Comparison of ENCODE assay signal across 10 cellular contexts in genomic region chr2:54634012-54634411, GRCh38.
A peak's percentile ranks its signal among the peaks of the same experiment; 100 is the strongest.
DNase-seq lines count a peak whose midpoint lies in the region; TF ChIP-seq lines count a peak whose summit lies in the region.
"Had no signal": no experiment of that assay in that cellular context is flagged by ENCODE, and none has a peak within 500 bp of the region (broad histone marks: within the 10 kb centered on the region; RNA-seq: fewer than 3 reads in every experiment).

No MANE protein-coding gene starts in this region.

- intact Hi-C loops in activated T-helper 2 cell treated with anti-CD3 and anti-CD28 coated beads, Interferon-gamma antibody, Interleukin-2, Interleukin-4, amounts not matched to agents 10 μg/mL and 5 μg/mL and 100 μg/mL, durations not matched to agents 14 hours and 24 hours and 36 hours (cut with micrococcal nuclease), result no loop called here

- TF ChIP-seq CTCF in liver (IDR thresholded peaks at IDR 0.05; ENCODE audit: low read depth, low read length, missing input control), result no peak

- no peaks in the 10 kb centered on the region for H3K27me3 Mint-ChIP-seq in activated CD4-positive, alpha-beta T cell treated with anti-CD3 and anti-CD28 coated beads, Interleukin-2, amount 10 ng/mL, durations not matched to agents 7 days and 5 days
- H3K27me3 Mint-ChIP-seq in activated T-helper 2 cell treated with anti-CD3 and anti-CD28 coated beads, Interferon-gamma antibody, Interleukin-2, Interleukin-4, amounts not matched to agents 10 μg/mL and 5 μg/mL and 100 μg/mL, durations not matched to agents 14 hours and 24 hours and 36 hours (ENCODE audit: low read depth), result no peaks in the 10 kb centered on the region

- H3K4me3 Mint-ChIP-seq in activated CD4-positive, alpha-beta T cell treated with anti-CD3 and anti-CD28 coated beads, Interleukin-2, amount 10 ng/mL, durations not matched to agents 7 days and 5 days, result no peak overlapping the region
- H3K4me3 Mint-ChIP-seq in activated T-helper 2 cell treated with anti-CD3 and anti-CD28 coated beads, Interferon-gamma antibody, Interleukin-2, Interleukin-4, amounts not matched to agents 10 μg/mL and 5 μg/mL and 100 μg/mL, durations not matched to agents 14 hours and 24 hours and 36 hours (ENCODE audit: low read depth), result no peak overlapping the region
- H3K4me3 Mint-ChIP-seq: natural killer cell had no signal

- peaks cover 26% of the 10 kb centered on the region for H3K4me1 Mint-ChIP-seq in activated CD4-positive, alpha-beta T cell treated with anti-CD3 and anti-CD28 coated beads, Interleukin-2, amount 10 ng/mL, durations not matched to agents 7 days and 5 days
- peaks cover 19% of the 10 kb centered on the region for H3K4me1 Mint-ChIP-seq in activated T-helper 2 cell treated with anti-CD3 and anti-CD28 coated beads, Interferon-gamma antibody, Interleukin-2, Interleukin-4, amounts not matched to agents 10 μg/mL and 5 μg/mL and 100 μg/mL, durations not matched to agents 14 hours and 24 hours and 36 hours (ENCODE audit: low read depth)
- H3K4me1 Mint-ChIP-seq: natural killer cell had no signal

- H3K4me1 ChIP-seq in liver (ENCODE audit: control insufficient read depth in 4 of 4, insufficient read depth in 4 of 4, low read length in 3 of 4), result peaks cover 17 to 79% (median 63%) of the 10 kb centered on the region in 4 donors

- DNase-seq in activated CD4-positive, alpha-beta T cell treated with anti-CD3 and anti-CD28 coated beads, Interleukin-2, amount 10 ng/mL, durations not matched to agents 7 days and 5 days, result no peak
- no peak for DNase-seq in activated CD4-positive, alpha-beta T cell treated with anti-CD3 and anti-CD28 coated beads for 48 hours
- DNase-seq in activated T-helper 2 cell treated with anti-CD3 and anti-CD28 coated beads, Interferon-gamma antibody, Interleukin-2, Interleukin-4, amounts not matched to agents 10 μg/mL and 5 μg/mL and 100 μg/mL, durations not matched to agents 14 hours and 24 hours and 36 hours (ENCODE audit: low spot score), result no peak
- DNase-seq in substantia nigra (lab: John Stamatoyannopoulos, UW) (no peak), DMS79 (lab: John Stamatoyannopoulos, UW) (no peak), NCI-H2227 (lab: John Stamatoyannopoulos, UW; ENCODE audit: unreplicated experiment) (no peak), SKM-1 (lab: John Stamatoyannopoulos, UW; ENCODE audit: unreplicated experiment) (no peak)
- DNase-seq: natural killer cell, NCI-H2081 had no signal

- H3K36me3 ChIP-seq in liver (ENCODE audit: control insufficient read depth in 4 of 4, insufficient read depth in 3 of 4, low read depth in 1 of 4, low read length in 3 of 4), result peaks cover 8 to 54% (median 35%) of the 10 kb centered on the region in 4 donors

- no peaks in the 10 kb centered on the region for H3K9me3 ChIP-seq in liver (ENCODE audit: control insufficient read depth in 4 of 4, low read length in 3 of 4)

- H3K36me3 Mint-ChIP-seq in activated CD4-positive, alpha-beta T cell treated with anti-CD3 and anti-CD28 coated beads, Interleukin-2, amount 10 ng/mL, durations not matched to agents 7 days and 5 days (ENCODE audit: low read depth), result peaks cover 74% of the 10 kb centered on the region
- peaks cover 79% of the 10 kb centered on the region for H3K36me3 Mint-ChIP-seq in activated T-helper 2 cell treated with anti-CD3 and anti-CD28 coated beads, Interferon-gamma antibody, Interleukin-2, Interleukin-4, amounts not matched to agents 10 μg/mL and 5 μg/mL and 100 μg/mL, durations not matched to agents 14 hours and 24 hours and 36 hours (ENCODE audit: low read depth)

- 67% methylated on average over 3 of the region's 3 CpGs for WGBS in liver

- H3K4me3 ChIP-seq in liver (ENCODE audit: low read depth in 1 of 3, low read length in 3 of 3), result no peak overlapping the region

- POLR2A ChIA-PET in activated CD4-positive, alpha-beta T cell treated with anti-CD3 and anti-CD28 coated beads, Interleukin-2, amount 10 ng/mL, durations not matched to agents 7 days and 5 days (lab: Charles Lee), result interaction anchor here (0.6 kb wide), 1 partner anchor 108 kb away, joined by 3 read pairs; no protein-coding TSS in a partner anchor

- TF ChIP-seq RAD21 in liver (IDR thresholded peaks at IDR 0.05), result no peak

- peak overlapping the region; percentile 71 for H3K27ac Mint-ChIP-seq in activated CD4-positive, alpha-beta T cell treated with anti-CD3 and anti-CD28 coated beads, Interleukin-2, amount 10 ng/mL, durations not matched to agents 7 days and 5 days
- H3K27ac Mint-ChIP-seq in activated T-helper 2 cell treated with anti-CD3 and anti-CD28 coated beads, Interferon-gamma antibody, Interleukin-2, Interleukin-4, amounts not matched to agents 10 μg/mL and 5 μg/mL and 100 μg/mL, durations not matched to agents 14 hours and 24 hours and 36 hours, result peak overlapping the region; percentile 57

- H3K27me3 ChIP-seq in liver (ENCODE audit: control insufficient read depth in 4 of 4, insufficient read depth in 4 of 4, low read length in 3 of 4), result no peaks in the 10 kb centered on the region

- H3K9ac ChIP-seq in liver (ENCODE audit: low read depth in 1 of 2, low read length in 2 of 2), result peak overlapping the region in 1 of 2 donors; percentile 85

- CTCF ChIA-PET in activated CD4-positive, alpha-beta T cell treated with anti-CD3 and anti-CD28 coated beads, Interleukin-2, amount 10 ng/mL, durations not matched to agents 7 days and 5 days (lab: Charles Lee), result interaction anchor here (0.9 to 1.9 kb wide), 5 partner anchors 9 to 75 kb away, joined by 3 to 6 read pairs (median 3); no protein-coding TSS in a partner anchor

- H3K9me3 Mint-ChIP-seq in activated CD4-positive, alpha-beta T cell treated with anti-CD3 and anti-CD28 coated beads, Interleukin-2, amount 10 ng/mL, durations not matched to agents 7 days and 5 days, result no peaks in the 10 kb centered on the region
- H3K9me3 Mint-ChIP-seq in activated T-helper 2 cell treated with anti-CD3 and anti-CD28 coated beads, Interferon-gamma antibody, Interleukin-2, Interleukin-4, amounts not matched to agents 10 μg/mL and 5 μg/mL and 100 μg/mL, durations not matched to agents 14 hours and 24 hours and 36 hours, result no peaks in the 10 kb centered on the region
- H3K9me3 Mint-ChIP-seq: natural killer cell had no signal

- H3K27ac ChIP-seq in liver (ENCODE audit: low read depth in 1 of 2, low read length in 2 of 2), result peak overlapping the region; percentile 87 to 92
- peak overlapping the region; percentile 6 for H3K27ac ChIP-seq in substantia nigra (ENCODE audit: low read depth, low read length, poor library complexity, severe bottlenecking)

TF ChIP-seq in liver, 16 proteins besides CTCF, POLR2A, EP300 and RAD21:
- no peak for TF ChIP-seq TAF1 (conservative IDR thresholded peaks at IDR 0.05)
